ENCODE assay signal across 9 cellular contexts in genomic region chrX:20378291-20378920, GRCh38.
DNase-seq lines count a peak whose midpoint lies in the region; ATAC-seq and TF ChIP-seq lines count a peak whose summit lies in the region.
"Had no signal": no experiment of that assay in that cellular context is flagged by ENCODE, and none has a peak within 500 bp of the region (broad histone marks: within the 10 kb centered on the region; RNA-seq: fewer than 3 reads in every experiment).

No MANE protein-coding gene starts in this region.

- peaks cover 45% of the 10 kb centered on the region for H3K4me1 ChIP-seq in Caco-2
- peaks cover 3% of the 10 kb centered on the region for H3K4me1 ChIP-seq in suprapubic skin
- H3K4me1 ChIP-seq in A673 (ENCODE audit: insufficient read depth, low read length, poor library complexity, severe bottlenecking) = no peaks in the 10 kb centered on the region
- H3K4me1 ChIP-seq in GM23338 (ENCODE audit: insufficient read depth) = no peaks in the 10 kb centered on the region

- POLR2A ChIA-PET in Caco-2 (lab: Charles Lee) = no interaction called here
- POLR2A ChIA-PET in A673 (lab: Charles Lee; ENCODE audit: low non-redundant PET) = no interaction called here

- H2AFZ ChIP-seq in GM23338 = no peak overlapping the region

- DNase-seq in Caco-2 (peak; percentile 8 to 51), NCI-H2029 treated with DMSO at 0.1 percent for 48 hours (lab: John Stamatoyannopoulos, UW) (peak; percentile 37), epithelial cell of esophagus (ENCODE audit: low read depth) (peak; percentile 86), suprapubic skin (ENCODE audit: low spot score in 2 of 2) (no peak), A673 (ENCODE audit: low spot score) (no peak), GM23338 (ENCODE audit: low spot score) (no peak), NCI-H82 (lab: John Stamatoyannopoulos, UW) (no peak)
- DNase-seq: naive thymus-derived CD4-positive, alpha-beta T cell had no signal

- H3K27me3 ChIP-seq in Caco-2 (replicated peaks; ENCODE audit: control insufficient read depth, insufficient read depth, low read length) (no peaks in the 10 kb centered on the region), suprapubic skin (no peaks in the 10 kb centered on the region), A673 (replicated peaks; ENCODE audit: insufficient read depth, low read depth, low read length, poor library complexity) (no peaks in the 10 kb centered on the region), GM23338 (ENCODE audit: insufficient read depth) (no peaks in the 10 kb centered on the region)

- intact Hi-C loops in Caco-2 (cut with micrococcal nuclease; ENCODE audit: unreplicated experiment) = no loop called here
- intact Hi-C loops in A673 (cut with micrococcal nuclease; ENCODE audit: unreplicated experiment) = no loop called here

- no peaks in the 10 kb centered on the region for H3K36me3 Mint-ChIP-seq in Caco-2 (ENCODE audit: insufficient read depth, unreplicated experiment)
- no peaks in the 10 kb centered on the region for H3K36me3 Mint-ChIP-seq in GM23338 (ENCODE audit: low read depth)
- H3K36me3 Mint-ChIP-seq: naive thymus-derived CD4-positive, alpha-beta T cell had no signal

- TF ChIP-seq POLR2A in suprapubic skin (IDR thresholded peaks at IDR 0.05) = no peak

- no peaks in the 10 kb centered on the region for H3K9me2 ChIP-seq in GM23338 (ENCODE audit: insufficient read depth)

- peak overlapping the region; percentile 9 for H3K27ac Mint-ChIP-seq in Caco-2 (ENCODE audit: unreplicated experiment)
- no peak overlapping the region for H3K27ac Mint-ChIP-seq in GM23338

- H3F3A ChIP-seq in GM23338 (replicated peaks; ENCODE audit: low read depth) = no peaks in the 10 kb centered on the region

- no peak for TF ChIP-seq CTCF in Caco-2 (IDR thresholded peaks at IDR 0.05; ENCODE audit: insufficient read depth in 1 of 2, low read depth in 1 of 2, low read length in 1 of 2, severe bottlenecking in 1 of 2, unreplicated experiment in 1 of 2)
- TF ChIP-seq CTCF in epithelial cell of esophagus (IDR thresholded peaks at IDR 0.05; ENCODE audit: insufficient read depth, low read depth, low read length, missing control alignments) = no peak
- TF ChIP-seq CTCF in suprapubic skin (IDR thresholded peaks at IDR 0.05) = no peak
- TF ChIP-seq CTCF in A673 (conservative IDR thresholded peaks at IDR 0.05; ENCODE audit: low read depth, low read length) = no peak
- no peak for TF ChIP-seq CTCF in GM23338 (conservative IDR thresholded peaks at IDR 0.05; ENCODE audit: low read depth in 2 of 2)

- H3K4me2 ChIP-seq in GM23338 = no peak overlapping the region

- H3K4me1 Mint-ChIP-seq in Caco-2 (ENCODE audit: low read depth, unreplicated experiment) (peaks cover 34% of the 10 kb centered on the region), GM23338 (no peaks in the 10 kb centered on the region; the same call in 2 of the 3 replicates)

- H3K27ac ChIP-seq in suprapubic skin (no peak overlapping the region), A673 (ENCODE audit: low read depth, low read length, poor library complexity, severe bottlenecking) (no peak overlapping the region), GM23338 (ENCODE audit: low read depth) (no peak overlapping the region)

- ATAC-seq in GM21360 (IDR thresholded peaks at IDR 0.05; ENCODE audit: unreplicated experiment) = peak; percentile 68
- no peak for ATAC-seq in GM23338
- ATAC-seq: naive thymus-derived CD4-positive, alpha-beta T cell had no signal

- H3K4me3 Mint-ChIP-seq in Caco-2 (ENCODE audit: unreplicated experiment) (no peak overlapping the region), GM23338 (no peak overlapping the region)
- H3K4me3 Mint-ChIP-seq: naive thymus-derived CD4-positive, alpha-beta T cell had no signal

- CTCF ChIA-PET in Caco-2 (lab: Charles Lee) = no interaction called here
- CTCF ChIA-PET in A673 (lab: Charles Lee) = no interaction called here

- H3K36me3 ChIP-seq in Caco-2 (ENCODE audit: control insufficient read depth, insufficient read depth, low read length) (no peaks in the 10 kb centered on the region), suprapubic skin (no peaks in the 10 kb centered on the region), A673 (ENCODE audit: insufficient read depth, low read length, poor library complexity, severe bottlenecking) (no peaks in the 10 kb centered on the region), GM23338 (ENCODE audit: insufficient read depth) (no peaks in the 10 kb centered on the region)

- 35% methylated on average over 3 of the region's 3 CpGs for WGBS in suprapubic skin

- no peaks in the 10 kb centered on the region for H3K79me2 ChIP-seq in GM23338 (replicated peaks; ENCODE audit: insufficient read depth)

- no peaks in the 10 kb centered on the region for H3K27me3 Mint-ChIP-seq in Caco-2 (ENCODE audit: insufficient read depth, unreplicated experiment)
- no peaks in the 10 kb centered on the region for H3K27me3 Mint-ChIP-seq in GM23338 (ENCODE audit: insufficient read depth, low read depth, poor library complexity)
- H3K27me3 Mint-ChIP-seq: naive thymus-derived CD4-positive, alpha-beta T cell had no signal

- H3K4me3 ChIP-seq in Caco-2 (ENCODE audit: low read depth, low read length) = no peak overlapping the region
- no peak overlapping the region for H3K4me3 ChIP-seq in epithelial cell of esophagus (ENCODE audit: low read length)
- H3K4me3 ChIP-seq in suprapubic skin = no peak overlapping the region
- H3K4me3 ChIP-seq in A673 (ENCODE audit: low read depth, low read length, poor library complexity, severe bottlenecking) = no peak overlapping the region
- no peak overlapping the region for H3K4me3 ChIP-seq in GM23338

- BruUV-seq in Caco-2 (replicated peaks; lab: Mats Ljungman, UMichigan) (no TSS peak), A673 (replicated peaks; lab: Mats Ljungman, UMichigan) (no TSS peak)

- H3K9me3 Mint-ChIP-seq in Caco-2 (ENCODE audit: unreplicated experiment) = no peaks in the 10 kb centered on the region
- H3K9me3 Mint-ChIP-seq in GM23338 = no peaks in the 10 kb centered on the region

- H3K9me3 ChIP-seq in Caco-2 (no peaks in the 10 kb centered on the region), suprapubic skin (no peaks in the 10 kb centered on the region), A673 (ENCODE audit: low read depth, low read length, poor library complexity, severe bottlenecking) (no peaks in the 10 kb centered on the region)

- TF ChIP-seq EP300 in suprapubic skin (IDR thresholded peaks at IDR 0.05) = no peak

- no peaks in the 10 kb centered on the region for H4K20me1 ChIP-seq in GM23338 (replicated peaks; ENCODE audit: insufficient read depth)

TF ChIP-seq in GM23338, 12 proteins besides CTCF, POLR2A, EP300 and RAD21 (continues in another document):
- TF ChIP-seq CREB1 (CRISPR knock-in tag; IDR thresholded peaks at IDR 0.05; ENCODE audit: low read depth) (no peak), ZNF114 (CRISPR knock-in tag; IDR thresholded peaks at IDR 0.05) (no peak), EZH2phosphoT487 (IDR thresholded peaks at IDR 0.05; ENCODE audit: unreplicated experiment) (no peak)

Comparison
In these comparisons a context has a peak if more than half of its experiments do, and no peak if none do; other contexts are left out.
1. DNase-seq: peak in Caco-2 (2 of 2), NCI-H2029 treated with DMSO at 0.1 percent for 48 hours (single experiment) and epithelial cell of esophagus (single experiment); none in suprapubic skin (0 of 2), A673 (single experiment), GM23338 (single experiment) and NCI-H82 (single experiment).